ENCODE assay signal across 8 cellular contexts in genomic region chr1:121118480-121118824, GRCh38.
A peak's percentile ranks its signal among the peaks of the same experiment; 100 is the strongest.
DNase-seq lines count a peak whose midpoint lies in the region; ATAC-seq and TF ChIP-seq lines count a peak whose summit lies in the region.
"Not testable (repeated sequence)": the region's sequence is repeated elsewhere in the genome, so short reads cannot be mapped to it uniquely, and the experiment has no call there.

No MANE protein-coding gene starts in this region.

- not testable (repeated sequence) for H3K9me3 Mint-ChIP-seq in T-cell, memory B cell

- in situ Hi-C loops in G401 (cut with HindIII; ENCODE audit: low sequenced_read_pairs), result not testable (repeated sequence)

- not testable (repeated sequence) for H3K27ac Mint-ChIP-seq in T-cell, memory B cell

- H3K4me3 Mint-ChIP-seq in T-cell (peak overlapping the region in 2 of 3 donors; percentile 33 to 47), memory B cell (peak overlapping the region; percentile 67)

- H3K9me3 ChIP-seq in adrenal gland (replicated peaks in 1 of 3), result not testable (repeated sequence)

- H3K27ac ChIP-seq in adrenal gland, result peak overlapping the region in 4 of 5 donors; percentile 27 to 84 (median 78)
- not testable (repeated sequence) for H3K27ac ChIP-seq in urinary bladder (ENCODE audit: low read depth)

- not testable (repeated sequence) for H3K36me3 ChIP-seq in adrenal gland (replicated peaks in 1 of 2); urinary bladder (ENCODE audit: insufficient read depth)

- not testable (repeated sequence) for H3K27me3 ChIP-seq in adrenal gland

- intact Hi-C loops in adrenal gland (cut with DNase I); left cardiac atrium (cut with DNase I): not testable (repeated sequence)

- not testable (repeated sequence) for H3K4me1 Mint-ChIP-seq in T-cell, memory B cell

- POLR2A ChIA-PET in T-cell (lab: Charles Lee), result not testable (repeated sequence)

- CTCF ChIA-PET in T-cell (lab: Charles Lee), result not testable (repeated sequence)

- not testable (repeated sequence) for H3K4me1 ChIP-seq in adrenal gland (replicated peaks in 1 of 2); urinary bladder (ENCODE audit: insufficient read depth)

- H3K4me3 ChIP-seq in adrenal gland (peak overlapping the region in 2 of 4 donors; percentile 32 to 44), epithelial cell of esophagus (ENCODE audit: low read length) (peak overlapping the region; percentile 31), skeletal muscle cell (ENCODE audit: low read depth, low read length) (peak overlapping the region; percentile 47), urinary bladder (ENCODE audit: low read depth, low read length) (peak overlapping the region; percentile 31)

- TF ChIP-seq POLR2A in adrenal gland (IDR thresholded peaks at IDR 0.05), result peak in 1 of 2 donors; percentile 24

- not testable (repeated sequence) for H3K36me3 Mint-ChIP-seq in T-cell, memory B cell

- not testable (repeated sequence) for TF ChIP-seq CTCF in adrenal gland (IDR thresholded peaks at IDR 0.05); epithelial cell of esophagus (IDR thresholded peaks at IDR 0.05; ENCODE audit: insufficient read depth, low read depth, low read length, missing control alignments)

- WGBS in adrenal gland, 4 donors, result 0 to 8% methylated on average over 1 to 16 of the region's 20 CpGs; no CpG with 5 or more reads in 2 of the 4 donors
- WGBS in urinary bladder, result 4% methylated on average over 17 of the region's 20 CpGs

- not testable (repeated sequence) for H3K27me3 Mint-ChIP-seq in T-cell, memory B cell

- peak; percentile 11 to 44 (median 42) for ATAC-seq in T-cell (replicated peaks in 1 of 4)
- ATAC-seq in left cardiac atrium, result peak; percentile 42 to 61
- peak; percentile 29 for ATAC-seq in memory B cell (ENCODE audit: low read depth)

- DNase-seq in G401 (ENCODE audit: low spot score) (peak; percentile 27), epithelial cell of esophagus (ENCODE audit: low read depth) (peak; percentile 7)
- not testable (repeated sequence) for DNase-seq in T-cell; adrenal gland; left cardiac atrium; memory B cell (ENCODE audit: low spot score in 2 of 2); skeletal muscle cell (ENCODE audit: low read depth)
